ENCODE assay signal across 13 cellular contexts in genomic region chr11:95153857-95154246, GRCh38.
DNase-seq lines count a peak whose midpoint lies in the region; ATAC-seq, FAIRE-seq and TF ChIP-seq lines count a peak whose summit lies in the region.
"Had no signal": no experiment of that assay in that cellular context is flagged by ENCODE, and none has a peak within 500 bp of the region (broad histone marks: within the 10 kb centered on the region; RNA-seq: fewer than 3 reads in every experiment).

No MANE protein-coding gene starts in this region.

- H3K27me3 ChIP-seq in mammary epithelial cell (ENCODE audit: insufficient read depth, low read length), result no peaks in the 10 kb centered on the region
- H3K27me3 ChIP-seq in breast epithelium, result no peaks in the 10 kb centered on the region
- H3K27me3 ChIP-seq in duodenal mucosa (ENCODE audit: control insufficient read depth in 1 of 2, insufficient read depth in 2 of 2, low read length in 2 of 2), result no peaks in the 10 kb centered on the region
- H3K27me3 ChIP-seq: uterus had no signal

- no peak overlapping the region for H3K27ac ChIP-seq in mammary epithelial cell (ENCODE audit: insufficient read depth, low read depth, low read length)
- H3K27ac ChIP-seq in breast epithelium, result no peak overlapping the region
- no peak overlapping the region for H3K27ac ChIP-seq in duodenal mucosa (ENCODE audit: low read depth, low read length)
- H3K27ac ChIP-seq in kidney (ENCODE audit: low read depth in 2 of 2, low read length in 2 of 2), result no peak overlapping the region
- H3K27ac ChIP-seq: cardiac muscle cell, GM23248 had no signal

- dilution Hi-C loops in mammary epithelial cell (cut with HindIII; ENCODE audit: low sequenced_read_pairs), result loop anchor here (5.0 kb wide), 1 partner anchor 558 kb away; no protein-coding TSS in a partner anchor

- H3K4me3 ChIP-seq in mammary epithelial cell (replicated peaks in 1 of 3; ENCODE audit: insufficient read depth in 1 of 3, low read depth in 2 of 3, low read length in 3 of 3) (no peak overlapping the region), breast epithelium (peak overlapping the region in 1 of 3 donors; percentile 53), duodenal mucosa (ENCODE audit: low read depth in 1 of 2, low read length in 2 of 2) (peak overlapping the region; percentile 33 to 53), kidney (ENCODE audit: low read length in 2 of 2) (no peak overlapping the region)
- H3K4me3 ChIP-seq: cardiac muscle cell, GM23248, uterus had no signal

- H3K36me3 Mint-ChIP-seq in T-helper 17 cell (ENCODE audit: low read depth), result peaks cover 4% of the 10 kb centered on the region
- peaks cover 9 to 16% of the 10 kb centered on the region in 2 donors for H3K36me3 Mint-ChIP-seq in stimulated activated naive B cell treated with anti-CD40 and anti-IgM and Interleukin-4, amounts not matched to agents 10 μg/mL and 1 μg/mL and 100 μg/mL, for 72 hours

- peak overlapping the region; percentile 82 for H2AFZ ChIP-seq in mammary epithelial cell (ENCODE audit: low read depth, low read length)
- H2AFZ ChIP-seq: GM23248 had no signal

- intact Hi-C loops in mammary epithelial cell (cut with micrococcal nuclease) (loop anchor here (1.0 to 2.0 kb wide), 5 partner anchors 77 to 1273 kb away; partner anchors contain the start of gene SESN3), breast epithelium (cut with DNase I; ENCODE audit: low total_unique reads) (loop anchor here (10.0 kb wide), 2 partner anchors 551 to 611 kb away; no protein-coding TSS in a partner anchor), kidney (cut with DNase I) (loop anchor here (5.0 kb wide), 1 partner anchor 608 kb away; no protein-coding TSS in a partner anchor)

- TF ChIP-seq POLR2A in breast epithelium (IDR thresholded peaks at IDR 0.05), result no peak

- H3K4me2 ChIP-seq in mammary epithelial cell (ENCODE audit: insufficient read depth, low read depth, low read length), result peak overlapping the region; percentile 90

- H3K4me1 Mint-ChIP-seq in T-helper 17 cell, result peaks cover 46% of the 10 kb centered on the region
- H3K4me1 Mint-ChIP-seq in stimulated activated naive B cell treated with anti-CD40 and anti-IgM and Interleukin-4, amounts not matched to agents 10 μg/mL and 1 μg/mL and 100 μg/mL, for 72 hours, result peaks cover 41 to 47% of the 10 kb centered on the region in 2 donors

- no peaks in the 10 kb centered on the region for H3K9me3 Mint-ChIP-seq in stimulated activated naive B cell treated with anti-CD40 and anti-IgM and Interleukin-4, amounts not matched to agents 10 μg/mL and 1 μg/mL and 100 μg/mL, for 72 hours

- H3K4me1 ChIP-seq in mammary epithelial cell (ENCODE audit: insufficient read depth, low read length), result peaks cover 42% of the 10 kb centered on the region
- H3K4me1 ChIP-seq in breast epithelium, result peaks cover 3 to 8% of the 10 kb centered on the region in 2 donors
- peaks cover 31 to 32% of the 10 kb centered on the region in 2 donors for H3K4me1 ChIP-seq in duodenal mucosa (ENCODE audit: control insufficient read depth in 1 of 2, insufficient read depth in 2 of 2, low read length in 2 of 2)
- H3K4me1 ChIP-seq in kidney (ENCODE audit: control insufficient read depth in 1 of 2, insufficient read depth in 1 of 2, low read depth in 1 of 2, low read length in 2 of 2), result peaks cover 0 to 9% of the 10 kb centered on the region in 2 donors

- in situ Hi-C loops in mammary epithelial cell (cut with MboI; ENCODE audit: low sequenced_read_pairs in 2 of 2), result loop anchor here (5.0 to 10.0 kb wide), 4 partner anchors 551 to 1271 kb away; no protein-coding TSS in a partner anchor

- no peaks in the 10 kb centered on the region for H3K9me3 ChIP-seq in mammary epithelial cell (replicated peaks; ENCODE audit: insufficient read depth, low read length)
- H3K9me3 ChIP-seq in breast epithelium, result no peaks in the 10 kb centered on the region
- no peaks in the 10 kb centered on the region for H3K9me3 ChIP-seq in T-helper 17 cell (ENCODE audit: control insufficient read depth, low read length, poor library complexity, severe bottlenecking)
- H3K9me3 ChIP-seq in duodenal mucosa (ENCODE audit: control insufficient read depth in 1 of 2, low read length in 2 of 2), result no peaks in the 10 kb centered on the region
- no peaks in the 10 kb centered on the region for H3K9me3 ChIP-seq in kidney (ENCODE audit: control insufficient read depth in 1 of 2, low read length in 2 of 2)
- H3K9me3 ChIP-seq: uterus had no signal

- no peaks in the 10 kb centered on the region for H4K20me1 ChIP-seq in mammary epithelial cell (ENCODE audit: insufficient read depth, low read length)

- ATAC-seq in T-helper 17 cell (no peak), HG02870 (IDR thresholded peaks at IDR 0.05; ENCODE audit: unreplicated experiment) (no peak), HG02588 (IDR thresholded peaks at IDR 0.05; ENCODE audit: unreplicated experiment) (no peak)
- no peak for ATAC-seq in stimulated activated naive B cell treated with anti-CD40 and anti-IgM and Interleukin-4, amounts not matched to agents 10 μg/mL and 1 μg/mL and 100 μg/mL, for 72 hours (replicated peaks)

- H3K27ac Mint-ChIP-seq in T-helper 17 cell, result peak overlapping the region; percentile 98
- H3K27ac Mint-ChIP-seq in stimulated activated naive B cell treated with anti-CD40 and anti-IgM and Interleukin-4, amounts not matched to agents 10 μg/mL and 1 μg/mL and 100 μg/mL, for 72 hours, result peak overlapping the region; percentile 93

- H3K4me3 Mint-ChIP-seq in T-helper 17 cell, result peak overlapping the region; percentile 95
- peak overlapping the region; percentile 82 to 86 for H3K4me3 Mint-ChIP-seq in stimulated activated naive B cell treated with anti-CD40 and anti-IgM and Interleukin-4, amounts not matched to agents 10 μg/mL and 1 μg/mL and 100 μg/mL, for 72 hours

- WGBS in mammary epithelial cell (ENCODE audit: low coverage, missing lambda C conversion rate), result 90% methylated on average over 1 of the region's 1 CpG

- H3K36me3 ChIP-seq in mammary epithelial cell (ENCODE audit: insufficient read depth, low read length) (no peaks in the 10 kb centered on the region), breast epithelium (no peaks in the 10 kb centered on the region), duodenal mucosa (ENCODE audit: control insufficient read depth in 1 of 2, insufficient read depth in 2 of 2, low read length in 2 of 2) (no peaks in the 10 kb centered on the region), kidney (ENCODE audit: control insufficient read depth in 1 of 2, insufficient read depth in 2 of 2, low read length in 2 of 2) (no peaks in the 10 kb centered on the region)
- H3K36me3 ChIP-seq: cardiac muscle cell, uterus had no signal

- BruUV-seq in mammary epithelial cell (replicated peaks; lab: Mats Ljungman, UMichigan), result no TSS peak

- no peaks in the 10 kb centered on the region for H3K27me3 Mint-ChIP-seq in T-helper 17 cell
- no peaks in the 10 kb centered on the region for H3K27me3 Mint-ChIP-seq in stimulated activated naive B cell treated with anti-CD40 and anti-IgM and Interleukin-4, amounts not matched to agents 10 μg/mL and 1 μg/mL and 100 μg/mL, for 72 hours

- DNase-seq in mammary epithelial cell, result no peak
- no peak for DNase-seq in breast epithelium (ENCODE audit: low spot score in 2 of 2)
- no peak for DNase-seq in T-helper 17 cell
- no peak for DNase-seq in stimulated activated naive B cell treated with anti-CD40 and anti-IgM and Interleukin-4, amounts not matched to agents 10 μg/mL and 1 μg/mL and 100 μg/mL, for 72 hours
- no peak for DNase-seq in kidney
- DNase-seq: activated gamma-delta T cell, occipital lobe had no signal

- CTCF ChIA-PET in mammary epithelial cell (lab: Charles Lee; ENCODE audit: low non-redundant PET), result interaction anchor here (0.8 to 1.0 kb wide), 2 partner anchors 80 to 551 kb away, joined by 3 to 16 read pairs; no protein-coding TSS in a partner anchor

- TF ChIP-seq CTCF in mammary epithelial cell (conservative IDR thresholded peaks at IDR 0.05 in 1 of 2, IDR thresholded peaks at IDR 0.05 in 1 of 2; ENCODE audit: extremely low read depth in 1 of 2, insufficient read depth in 1 of 2, low read depth in 1 of 2, low read length in 2 of 2) (no peak), breast epithelium (IDR thresholded peaks at IDR 0.05) (no peak), kidney (IDR thresholded peaks at IDR 0.05; ENCODE audit: borderline replicate concordance, extremely low read depth, insufficient read depth) (no peak)

- no peaks in the 10 kb centered on the region for H3K79me2 ChIP-seq in mammary epithelial cell (ENCODE audit: insufficient read depth, low read length)

- H3K9ac ChIP-seq in mammary epithelial cell (ENCODE audit: insufficient read depth, low read length), result no peak overlapping the region
- peak overlapping the region in 1 of 2 donors; percentile 36 for H3K9ac ChIP-seq in duodenal mucosa (ENCODE audit: low read depth in 1 of 2, low read length in 2 of 2)
- no peak overlapping the region for H3K9ac ChIP-seq in kidney (ENCODE audit: low read length in 2 of 2)
- H3K9ac ChIP-seq: GM23248 had no signal

- FAIRE-seq in kidney (lab: Jason Lieb, UNC), result no peak

Comparison
In these comparisons a context has a peak if more than half of its experiments do, and no peak if none do; other contexts are left out.
1. H3K4me3 ChIP-seq: peak in duodenal mucosa (2 of 2); none in mammary epithelial cell (0 of 3) and kidney (0 of 2).